In genomic region chr12:77679701-77680100, GRCh38 we compare ENCODE assay signal across 23 cellular contexts.
"Had no signal": no experiment of that assay in that cellular context is flagged by ENCODE, and none has a peak within 500 bp of the region (broad histone marks: within the 10 kb centered on the region; RNA-seq: fewer than 3 reads in every experiment).

No MANE protein-coding gene starts in this region.

- H3K27me3 ChIP-seq: breast epithelium, gastrocnemius medialis, tibial nerve, uterus had no signal

- H3K36me3 ChIP-seq: breast epithelium, gastrocnemius medialis, tibial nerve, uterus had no signal

- H3K4me3 Mint-ChIP-seq: activated CD4-positive, alpha-beta T cell treated with anti-CD3 and anti-CD28 coated beads, Interleukin-2, amount 10 ng/mL, durations not matched to agents 7 days and 5 days; activated naive CD4-positive, alpha-beta T cell treated with anti-CD3 and anti-CD28 coated beads, Interleukin-2, amount 10 ng/mL, durations not matched to agents 7 days and 5 days; activated naive CD8-positive, alpha-beta T cell treated with anti-CD3 and anti-CD28 coated beads, Interleukin-2, amount 50 U/mL, for 24 hours; immature natural killer cell; naive thymus-derived CD4-positive, alpha-beta T cell; stimulated activated naive CD8-positive, alpha-beta T cell treated with anti-CD3 and anti-CD28 coated beads, Interleukin-15, Interleukin-2, amounts not matched to agents 100 ng/mL and 50 ng/mL, for 24 hours; T-helper 2 cell treated with Interferon-gamma antibody and Interleukin-4, amounts not matched to agents 5 μg/mL and 100 μg/mL, for 36 hours had no signal

- H3K4me3 ChIP-seq: breast epithelium, gastrocnemius medialis, tibial nerve, uterus had no signal

- H2AFZ ChIP-seq: parathyroid adenoma had no signal

- H3K9me3 Mint-ChIP-seq: activated CD4-positive, alpha-beta T cell treated with anti-CD3 and anti-CD28 coated beads, Interleukin-2, amount 10 ng/mL, durations not matched to agents 7 days and 5 days; stimulated activated naive CD8-positive, alpha-beta T cell treated with anti-CD3 and anti-CD28 coated beads, Interleukin-15, Interleukin-2, amounts not matched to agents 100 ng/mL and 50 ng/mL, for 24 hours; T-helper 2 cell treated with Interferon-gamma antibody and Interleukin-4, amounts not matched to agents 5 μg/mL and 100 μg/mL, for 36 hours had no signal

- H3K27ac Mint-ChIP-seq: activated CD4-positive, alpha-beta T cell treated with anti-CD3 and anti-CD28 coated beads, Interleukin-2, amount 10 ng/mL, durations not matched to agents 7 days and 5 days; activated naive CD4-positive, alpha-beta T cell treated with anti-CD3 and anti-CD28 coated beads, Interleukin-2, amount 10 ng/mL, durations not matched to agents 7 days and 5 days; activated naive CD8-positive, alpha-beta T cell treated with anti-CD3 and anti-CD28 coated beads, Interleukin-2, amount 50 U/mL, for 24 hours; immature natural killer cell; naive thymus-derived CD4-positive, alpha-beta T cell; stimulated activated naive CD8-positive, alpha-beta T cell treated with anti-CD3 and anti-CD28 coated beads, Interleukin-15, Interleukin-2, amounts not matched to agents 100 ng/mL and 50 ng/mL, for 24 hours; T-helper 2 cell treated with Interferon-gamma antibody and Interleukin-4, amounts not matched to agents 5 μg/mL and 100 μg/mL, for 36 hours had no signal

- H3K9me3 ChIP-seq: breast epithelium, gastrocnemius medialis, tibial nerve, uterus had no signal

- H3K27me3 Mint-ChIP-seq: activated CD4-positive, alpha-beta T cell treated with anti-CD3 and anti-CD28 coated beads, Interleukin-2, amount 10 ng/mL, durations not matched to agents 7 days and 5 days; activated naive CD4-positive, alpha-beta T cell treated with anti-CD3 and anti-CD28 coated beads, Interleukin-2, amount 10 ng/mL, durations not matched to agents 7 days and 5 days; activated naive CD8-positive, alpha-beta T cell treated with anti-CD3 and anti-CD28 coated beads, Interleukin-2, amount 50 U/mL, for 24 hours; naive thymus-derived CD4-positive, alpha-beta T cell; stimulated activated naive CD8-positive, alpha-beta T cell treated with anti-CD3 and anti-CD28 coated beads, Interleukin-15, Interleukin-2, amounts not matched to agents 100 ng/mL and 50 ng/mL, for 24 hours had no signal

- H3K4me1 ChIP-seq: breast epithelium, gastrocnemius medialis, parathyroid adenoma, uterus had no signal

- H3K36me3 Mint-ChIP-seq: activated naive CD4-positive, alpha-beta T cell treated with anti-CD3 and anti-CD28 coated beads, Interleukin-2, amount 10 ng/mL, durations not matched to agents 7 days and 5 days; immature natural killer cell; naive thymus-derived CD4-positive, alpha-beta T cell had no signal

- ATAC-seq: activated CD4-positive, CD25-positive, alpha-beta regulatory T cell treated with anti-CD3 and anti-CD28 coated beads, Interleukin-2, amount 50 U/mL, for 24 hours; activated naive CD8-positive, alpha-beta T cell treated with anti-CD3 and anti-CD28 coated beads, Interleukin-2, amount 50 U/mL, for 24 hours; esophagus mucosa; gastrocnemius medialis; naive thymus-derived CD4-positive, alpha-beta T cell had no signal

- H3K9ac ChIP-seq: parathyroid adenoma had no signal

- DNase-seq: activated CD4-positive, alpha-beta T cell treated with anti-CD3 and anti-CD28 coated beads, Interleukin-2, amount 10 ng/mL, durations not matched to agents 7 days and 5 days; activated CD8-positive, alpha-beta memory T cell treated with anti-CD3 and anti-CD28 coated beads for 24 hours; activated CD8-positive, alpha-beta memory T cell treated with anti-CD3 and anti-CD28 coated beads, Interleukin-2, amount 50 U/mL, for 48 hours; activated effector memory CD4-positive, alpha-beta T cell treated with Interleukin-2 at 50 U/mL for 16 hours; activated naive CD4-positive, alpha-beta T cell treated with anti-CD3 and anti-CD28 coated beads, Interleukin-2, amount 10 ng/mL, durations not matched to agents 7 days and 5 days; activated naive CD8-positive, alpha-beta T cell treated with anti-CD3 and anti-CD28 coated beads, Interleukin-2, amount 50 U/mL, for 24 hours; activated T-cell treated with anti-CD3 and anti-CD28 coated beads, Interleukin-2, amount 50 U/mL, for 48 hours; anterior cingulate cortex; effector CD4-positive, alpha-beta T cell; gastrocnemius medialis; immature natural killer cell; mesenchymal stem cell; naive thymus-derived CD4-positive, alpha-beta T cell; stimulated activated CD4-positive, alpha-beta T cell treated with anti-CD3 and anti-CD28 coated beads, Interleukin-12 subunit alpha, Interleukin-12 subunit beta, amount 100 ng/mL, for 4 hours; stimulated activated CD4-positive, alpha-beta T cell treated with anti-CD3 and anti-CD28 coated beads, Interleukin-2, amount 100 ng/mL, for 24 hours; uterus had no signal

- H3K4me1 Mint-ChIP-seq: activated CD4-positive, alpha-beta T cell treated with anti-CD3 and anti-CD28 coated beads, Interleukin-2, amount 10 ng/mL, durations not matched to agents 7 days and 5 days; activated naive CD4-positive, alpha-beta T cell treated with anti-CD3 and anti-CD28 coated beads, Interleukin-2, amount 10 ng/mL, durations not matched to agents 7 days and 5 days; activated naive CD8-positive, alpha-beta T cell treated with anti-CD3 and anti-CD28 coated beads, Interleukin-2, amount 50 U/mL, for 24 hours; immature natural killer cell; naive thymus-derived CD4-positive, alpha-beta T cell had no signal

- H3K27ac ChIP-seq: breast epithelium, gastrocnemius medialis, parathyroid adenoma, uterus had no signal
